8 cellular contexts compared by ENCODE assay signal in genomic region chr16:74700206-74701040, GRCh38. TPM values are rescaled to one million over a fixed set of nuclear protein-coding genes. Genes with fewer than 3 reads are reported as not detected.
DNase-seq lines count a peak whose midpoint lies in the region; ATAC-seq and TF ChIP-seq lines count a peak whose summit lies in the region.

TSS of gene MLKL (minus strand) at chr16:74700862. CDS start at chr16:74695757, 5,105 bp downstream.

- no peaks in the 10 kb centered on the region for H3K9me3 ChIP-seq in SK-N-SH
- H3K9me3 ChIP-seq in left ventricle myocardium inferior (replicated peaks): no peaks in the 10 kb centered on the region
- no peaks in the 10 kb centered on the region for H3K9me3 ChIP-seq in sigmoid colon

- peaks cover 5% of the 10 kb centered on the region; the same call in 1 of the 2 replicates for H3K79me2 ChIP-seq in SK-N-SH (ENCODE audit: insufficient read depth)

- H3K27ac Mint-ChIP-seq in activated naive CD4-positive, alpha-beta T cell treated with anti-CD3 and anti-CD28 coated beads, Interleukin-2, amount 50 U/mL, for 72 hours: peak within 1 kb of the TSS; percentile 97 to 98

- TF ChIP-seq CTCF in SK-N-SH (IDR thresholded peaks at IDR 0.05) (peak; percentile 22), left ventricle myocardium inferior (IDR thresholded peaks at IDR 0.05; ENCODE audit: borderline replicate concordance) (no peak), sigmoid colon (IDR thresholded peaks at IDR 0.05) (no peak)

- H3K9ac ChIP-seq in SK-N-SH: peak within 1 kb of the TSS; percentile 71

- H3K4me1 ChIP-seq in SK-N-SH (ENCODE audit: control insufficient read depth in 1 of 2, insufficient read depth in 2 of 2, low read depth in 1 of 2, low read length in 1 of 2): no peaks in the 10 kb centered on the region; a peak in 1 of 4 replicates
- peaks cover 42% of the 10 kb centered on the region for H3K4me1 ChIP-seq in left ventricle myocardium inferior
- H3K4me1 ChIP-seq in sigmoid colon: peaks cover 0 to 23% (median 4%) of the 10 kb centered on the region in 4 donors

- peak; percentile 54 for ATAC-seq in GM19023 (IDR thresholded peaks at IDR 0.05; ENCODE audit: unreplicated experiment)
- peak; percentile 43 for ATAC-seq in HG03439 (IDR thresholded peaks at IDR 0.05; ENCODE audit: unreplicated experiment)
- ATAC-seq in activated naive CD4-positive, alpha-beta T cell treated with anti-CD3 and anti-CD28 coated beads, Interleukin-2, amount 50 U/mL, for 72 hours: peak; percentile 64 to 73

- peak; percentile 80 to 90 for DNase-seq in AML-193 (lab: John Stamatoyannopoulos, UW)
- DNase-seq in SK-N-SH: peak; percentile 66
- peak; percentile 56 to 79 for DNase-seq in activated naive CD4-positive, alpha-beta T cell treated with anti-CD3 and anti-CD28 coated beads, Interleukin-2, amount 50 U/mL, for 72 hours (ENCODE audit: low spot score in 2 of 2)
- peak; percentile 55 for DNase-seq in left ventricle myocardium inferior
- DNase-seq in sigmoid colon: peak; percentile 82
- DNase-seq in NCI-H2107 (lab: John Stamatoyannopoulos, UW): no peak

- peaks cover 4% of the 10 kb centered on the region for H3F3A ChIP-seq in SK-N-SH (replicated peaks; ENCODE audit: insufficient read depth)

- POLR2A ChIA-PET in SK-N-SH (lab: Yijun Ruan, JAX): no interaction called here

- H3K27me3 ChIP-seq in SK-N-SH (ENCODE audit: insufficient read depth) (no peaks in the 10 kb centered on the region), left ventricle myocardium inferior (ENCODE audit: low read depth) (no peaks in the 10 kb centered on the region), sigmoid colon (no peaks in the 10 kb centered on the region)

- intact Hi-C loops in left ventricle myocardium inferior (cut with micrococcal nuclease) (no loop called here), sigmoid colon (cut with DNase I) (no loop called here)

- H3K36me3 Mint-ChIP-seq in activated naive CD4-positive, alpha-beta T cell treated with anti-CD3 and anti-CD28 coated beads, Interleukin-2, amount 50 U/mL, for 72 hours: peaks cover 17 to 22% of the 10 kb centered on the region in 2 donors

- CTCF ChIA-PET in SK-N-SH (lab: Yijun Ruan, JAX): interaction anchor here (0.8 to 5.2 kb wide), 8 partner anchors 9 to 162 kb away, joined by 3 to 38 read pairs (median 5); no protein-coding TSS in a partner anchor

- peak within 1 kb of the TSS; percentile 94 for H2AFZ ChIP-seq in SK-N-SH (ENCODE audit: low read depth)

- H3K4me3 ChIP-seq in SK-N-SH (ENCODE audit: low read depth in 2 of 2, low read length in 1 of 2) (peak within 1 kb of the TSS; percentile 64 to 67), left ventricle myocardium inferior (peak within 1 kb of the TSS; percentile 82), sigmoid colon (peak within 1 kb of the TSS; percentile 56 to 78 (median 64))

- H3K9me2 ChIP-seq in SK-N-SH: no peaks in the 10 kb centered on the region

- no peaks in the 10 kb centered on the region for H3K9me3 Mint-ChIP-seq in activated naive CD4-positive, alpha-beta T cell treated with anti-CD3 and anti-CD28 coated beads, Interleukin-2, amount 50 U/mL, for 72 hours

- peak in 1 of 2 donors; percentile 36 for TF ChIP-seq POLR2A in sigmoid colon (IDR thresholded peaks at IDR 0.05)

- H3K36me3 ChIP-seq in SK-N-SH (replicated peaks in 1 of 2; ENCODE audit: control insufficient read depth in 1 of 2, insufficient read depth in 2 of 2, low read length in 1 of 2) (no peaks in the 10 kb centered on the region), left ventricle myocardium inferior (peaks cover 1% of the 10 kb centered on the region), sigmoid colon (no peaks in the 10 kb centered on the region)

- peak within 1 kb of the TSS; percentile 88 for H3K4me2 ChIP-seq in SK-N-SH

- H4K20me1 ChIP-seq in SK-N-SH (ENCODE audit: insufficient read depth): no peaks in the 10 kb centered on the region

- WGBS in SK-N-SH (ENCODE audit: low lambda C conversion rate): 6% methylated on average over 29 of the region's 48 CpGs
- 1% methylated on average over 48 of the region's 48 CpGs for WGBS in sigmoid colon, 2 donors

- H3K27ac ChIP-seq in SK-N-SH (ENCODE audit: low read depth in 2 of 2, low read length in 1 of 2) (peak within 1 kb of the TSS in 1 of 2 experiments; percentile 58; a peak in 2 of 4 replicates), left ventricle myocardium inferior (replicated peaks) (peak within 1 kb of the TSS; percentile 92), sigmoid colon (peak within 1 kb of the TSS; percentile 73 to 85 (median 79))

- TF ChIP-seq EP300 in SK-N-SH (IDR thresholded peaks at IDR 0.05; ENCODE audit: borderline replicate concordance in 1 of 2, low read depth in 1 of 2, low read length in 1 of 2) (no peak), sigmoid colon (IDR thresholded peaks at IDR 0.05) (no peak)

- TF ChIP-seq RAD21 in SK-N-SH (IDR thresholded peaks at IDR 0.05; ENCODE audit: low read length): no peak

TF ChIP-seq in SK-N-SH, 30 proteins besides CTCF, POLR2A, EP300 and RAD21:
- TF ChIP-seq MXI1 (IDR thresholded peaks at IDR 0.05; ENCODE audit: low read depth, low read length): 0 out of 2 replicates have a peak, but pooled peaks have one; percentile 22
- TF ChIP-seq ELF1 (IDR thresholded peaks at IDR 0.05): no peak
- no peak for TF ChIP-seq GATA2 (CRISPR knock-in tag; IDR thresholded peaks at IDR 0.05)
- TF ChIP-seq USF1 (IDR thresholded peaks at IDR 0.05; ENCODE audit: borderline replicate concordance, low read depth): no peak
- peak; percentile 70 for TF ChIP-seq MAX (IDR thresholded peaks at IDR 0.05; ENCODE audit: low read depth)
- no peak for TF ChIP-seq ZBTB33 (IDR thresholded peaks at IDR 0.05; ENCODE audit: borderline replicate concordance, low read depth)

RNA-seq across cellular contexts. Expression of gene MLKL, which starts in this region (rescaled TPM):
- 3.1 and 3.6 TPM in 2 replicates for polyA plus RNA-seq in SK-N-SH (2012; rRNA removed)
- 1.8 and 1.9 TPM in 2 replicates for polyA plus RNA-seq in SK-N-SH (2012; cell fraction: cytosol; rRNA removed)
- 8.1 and 8.4 TPM in 2 replicates for polyA plus RNA-seq in SK-N-SH (2012; cell fraction: nucleus; rRNA removed)
- 10 to 100 TPM; 16.5 to 27.5 TPM for total RNA-seq in activated naive CD4-positive, alpha-beta T cell treated with anti-CD3 and anti-CD28 coated beads, Interleukin-2, amount 50 U/mL, for 72 hours
- total RNA-seq in left ventricle myocardium inferior: 3.2 TPM
- total RNA-seq in sigmoid colon: 10 to 100 TPM in 1 of 4 donors, 1 to 10 TPM in 3; 5.0 to 11.0 (median 8.3) TPM
- polyA plus RNA-seq in sigmoid colon: 10 to 100 TPM in 1 of 3 donors, 1 to 10 TPM in 2; 6.9 to 26.5 (median 8.4) TPM
